ENCODE assay signal across 7 cellular contexts in genomic region chr5:142587354-142587965, GRCh38.
A peak's percentile ranks its signal among the peaks of the same experiment; 100 is the strongest.
DNase-seq lines count a peak whose midpoint lies in the region; ATAC-seq, FAIRE-seq and TF ChIP-seq lines count a peak whose summit lies in the region.

No MANE protein-coding gene starts in this region.

- CTCF ChIA-PET in SK-N-SH (lab: Yijun Ruan, JAX) = interaction anchor here (0.7 to 4.7 kb wide), 18 partner anchors 10 to 421 kb away, joined by 3 to 25 read pairs (median 6); no protein-coding TSS in a partner anchor

- H3K4me1 ChIP-seq in SK-N-SH (ENCODE audit: control insufficient read depth in 1 of 2, insufficient read depth in 2 of 2, low read depth in 1 of 2, low read length in 1 of 2) = peaks cover 2 to 6% of the 10 kb centered on the region in 2 experiments; a peak in 2 of 4 replicates
- H3K4me1 ChIP-seq in uterus = no peaks in the 10 kb centered on the region

- no peak overlapping the region for H3K9ac ChIP-seq in SK-N-SH

- H3K27ac ChIP-seq in SK-N-SH (ENCODE audit: low read depth in 2 of 2, low read length in 1 of 2) (no peak overlapping the region), uterus (no peak overlapping the region)

- no peaks in the 10 kb centered on the region for H4K20me1 ChIP-seq in SK-N-SH (ENCODE audit: insufficient read depth)

- H3K9me2 ChIP-seq in SK-N-SH = no peaks in the 10 kb centered on the region

- POLR2A ChIA-PET in SK-N-SH (lab: Yijun Ruan, JAX) = no interaction called here

- TF ChIP-seq CTCF in D721Med (IDR thresholded peaks at IDR 0.05; ENCODE audit: insufficient read depth, missing control alignments) = peak; percentile 48
- TF ChIP-seq CTCF in SK-N-SH (IDR thresholded peaks at IDR 0.05) = peak; percentile 61
- peak in 3 of 4 experiments; percentile 12 to 25 (median 24) for TF ChIP-seq CTCF in uterus (IDR thresholded peaks at IDR 0.05)

- WGBS in SK-N-SH (ENCODE audit: low lambda C conversion rate) = 58% methylated on average over 6 of the region's 6 CpGs

- H2AFZ ChIP-seq in SK-N-SH (ENCODE audit: low read depth) = no peak overlapping the region

- TF ChIP-seq RAD21 in SK-N-SH (IDR thresholded peaks at IDR 0.05; ENCODE audit: low read length) = peak; percentile 50

- no peak for FAIRE-seq in D721Med (lab: Jason Lieb, UNC)
- FAIRE-seq in H54 (lab: Jason Lieb, UNC) = no peak

- intact Hi-C loops in uterus (cut with DNase I; ENCODE audit: low total_unique reads) = no loop called here

- TF ChIP-seq POLR2A in H54 (IDR thresholded peaks at IDR 0.05; ENCODE audit: low read depth, low read length) (no peak), uterus (IDR thresholded peaks at IDR 0.05) (no peak)

- no peaks in the 10 kb centered on the region for H3K36me3 ChIP-seq in SK-N-SH (replicated peaks in 1 of 2; ENCODE audit: control insufficient read depth in 1 of 2, insufficient read depth in 2 of 2, low read length in 1 of 2)
- H3K36me3 ChIP-seq in uterus = no peaks in the 10 kb centered on the region

- H3K4me2 ChIP-seq in SK-N-SH = no peak overlapping the region

- H3K4me3 ChIP-seq in SK-N-SH (ENCODE audit: low read depth in 2 of 2, low read length in 1 of 2) (no peak overlapping the region), uterus (no peak overlapping the region)

- H3K79me2 ChIP-seq in SK-N-SH (ENCODE audit: insufficient read depth) = no peaks in the 10 kb centered on the region

- peaks cover 5% of the 10 kb centered on the region for H3F3A ChIP-seq in SK-N-SH (replicated peaks; ENCODE audit: insufficient read depth)

- DNase-seq in D721Med (ENCODE audit: insufficient read length, low spot score) = no peak
- peak; percentile 24 for DNase-seq in H54 (ENCODE audit: insufficient read length, low spot score)
- no peak for DNase-seq in SK-N-SH
- peak; percentile 24 for DNase-seq in foreskin melanocyte
- DNase-seq in uterus = no peak
- DNase-seq in amniotic stem cell (lab: John Stamatoyannopoulos, UW) = no peak

- H3K9me3 ChIP-seq in SK-N-SH = no peaks in the 10 kb centered on the region
- no peaks in the 10 kb centered on the region for H3K9me3 ChIP-seq in uterus

- no peak for TF ChIP-seq EP300 in SK-N-SH (IDR thresholded peaks at IDR 0.05; ENCODE audit: borderline replicate concordance in 1 of 2, low read depth in 1 of 2, low read length in 1 of 2)

- no peak for ATAC-seq in HG03139 (IDR thresholded peaks at IDR 0.05; ENCODE audit: unreplicated experiment)

- H3K27me3 ChIP-seq in SK-N-SH (ENCODE audit: insufficient read depth) = no peaks in the 10 kb centered on the region
- no peaks in the 10 kb centered on the region for H3K27me3 ChIP-seq in uterus

TF ChIP-seq in SK-N-SH, 30 proteins besides CTCF, POLR2A, EP300 and RAD21:
- TF ChIP-seq PBX3 (IDR thresholded peaks at IDR 0.05) = no peak
- TF ChIP-seq FOXJ3 (CRISPR knock-in tag; IDR thresholded peaks at IDR 0.05) = no peak
- TF ChIP-seq EZH2phosphoT487 (IDR thresholded peaks at IDR 0.05; ENCODE audit: borderline replicate concordance, low read depth) = no peak
- no peak for TF ChIP-seq IRF3 (IDR thresholded peaks at IDR 0.05; ENCODE audit: low read depth, low read length)
- TF ChIP-seq POLR2AphosphoS5 (IDR thresholded peaks at IDR 0.05; ENCODE audit: low read depth, low read length) = no peak
- TF ChIP-seq RXRA (IDR thresholded peaks at IDR 0.05; ENCODE audit: borderline replicate concordance, low read depth) = no peak
- TF ChIP-seq USF2 (IDR thresholded peaks at IDR 0.05; ENCODE audit: borderline replicate concordance, low read depth, low read length) = no peak
- TF ChIP-seq YY1 (IDR thresholded peaks at IDR 0.05; ENCODE audit: low read depth) = no peak
- no peak for TF ChIP-seq TAF1 (IDR thresholded peaks at IDR 0.05; ENCODE audit: borderline replicate concordance, low read depth, low read length)
- no peak for TF ChIP-seq MEF2A (IDR thresholded peaks at IDR 0.05; ENCODE audit: borderline replicate concordance, low read depth)
- TF ChIP-seq, protein P1, sequence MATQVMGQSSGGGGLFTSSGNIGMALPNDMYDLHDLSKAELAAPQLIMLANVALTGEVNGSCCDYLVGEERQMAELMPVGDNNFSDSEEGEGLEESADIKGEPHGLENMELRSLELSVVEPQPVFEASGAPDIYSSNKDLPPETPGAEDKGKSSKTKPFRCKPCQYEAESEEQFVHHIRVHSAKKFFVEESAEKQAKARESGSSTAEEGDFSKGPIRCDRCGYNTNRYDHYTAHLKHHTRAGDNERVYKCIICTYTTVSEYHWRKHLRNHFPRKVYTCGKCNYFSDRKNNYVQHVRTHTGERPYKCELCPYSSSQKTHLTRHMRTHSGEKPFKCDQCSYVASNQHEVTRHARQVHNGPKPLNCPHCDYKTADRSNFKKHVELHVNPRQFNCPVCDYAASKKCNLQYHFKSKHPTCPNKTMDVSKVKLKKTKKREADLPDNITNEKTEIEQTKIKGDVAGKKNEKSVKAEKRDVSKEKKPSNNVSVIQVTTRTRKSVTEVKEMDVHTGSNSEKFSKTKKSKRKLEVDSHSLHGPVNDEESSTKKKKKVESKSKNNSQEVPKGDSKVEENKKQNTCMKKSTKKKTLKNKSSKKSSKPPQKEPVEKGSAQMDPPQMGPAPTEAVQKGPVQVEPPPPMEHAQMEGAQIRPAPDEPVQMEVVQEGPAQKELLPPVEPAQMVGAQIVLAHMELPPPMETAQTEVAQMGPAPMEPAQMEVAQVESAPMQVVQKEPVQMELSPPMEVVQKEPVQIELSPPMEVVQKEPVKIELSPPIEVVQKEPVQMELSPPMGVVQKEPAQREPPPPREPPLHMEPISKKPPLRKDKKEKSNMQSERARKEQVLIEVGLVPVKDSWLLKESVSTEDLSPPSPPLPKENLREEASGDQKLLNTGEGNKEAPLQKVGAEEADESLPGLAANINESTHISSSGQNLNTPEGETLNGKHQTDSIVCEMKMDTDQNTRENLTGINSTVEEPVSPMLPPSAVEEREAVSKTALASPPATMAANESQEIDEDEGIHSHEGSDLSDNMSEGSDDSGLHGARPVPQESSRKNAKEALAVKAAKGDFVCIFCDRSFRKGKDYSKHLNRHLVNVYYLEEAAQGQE (IDR thresholded peaks at IDR 0.05; ENCODE audit: low read depth, low read length) = no peak
- no peak for TF ChIP-seq NFIC (IDR thresholded peaks at IDR 0.05; ENCODE audit: borderline replicate concordance)
- no peak for TF ChIP-seq MXI1 (IDR thresholded peaks at IDR 0.05; ENCODE audit: low read depth, low read length)

Comparison
In these comparisons a context has a peak if more than half of its experiments do, and no peak if none do; other contexts are left out.
1. DNase-seq: peak in H54 (single experiment) and foreskin melanocyte (single experiment); none in D721Med (single experiment), SK-N-SH (single experiment), uterus (0 of 2) and amniotic stem cell (single experiment).
2. Peak in every context shown above with its lines, with median percentiles within 50 percentile points of each other: CTCF ChIP-seq.